1 cellular context compared by ENCODE assay signal in genomic region chr5:85681871-85682270, GRCh38.
TF ChIP-seq lines count a peak whose summit lies in the region.

No MANE protein-coding gene starts in this region.

TF ChIP-seq in K562, 482 proteins besides CTCF, POLR2A, EP300 and RAD21 (continued from another document):
- TF ChIP-seq AFF4 (CRISPR knock-in tag; IDR thresholded peaks at IDR 0.05) = no peak
- peak; percentile 43 for TF ChIP-seq EGR1 (conservative IDR thresholded peaks at IDR 0.05)
- no peak for TF ChIP-seq RFX1 (IDR thresholded peaks at IDR 0.05)
- TF ChIP-seq DEAF1 (CRISPR knock-in tag; IDR thresholded peaks at IDR 0.05) = no peak
- TF ChIP-seq GTF3C2 (IDR thresholded peaks at IDR 0.05; ENCODE audit: borderline replicate concordance, extremely low read depth, insufficient read length) = no peak
- peak; percentile 78 for TF ChIP-seq CBFA2T3 (IDR thresholded peaks at IDR 0.05)
- TF ChIP-seq MYBL2 (IDR thresholded peaks at IDR 0.05; ENCODE audit: low read depth) = no peak
- no peak for TF ChIP-seq MYBL2 (CRISPR knock-in tag; IDR thresholded peaks at IDR 0.05; ENCODE audit: borderline replicate concordance)
- no peak for TF ChIP-seq CEBPG (CRISPR knock-in tag; IDR thresholded peaks at IDR 0.05)
- TF ChIP-seq CEBPG (tag; conservative IDR thresholded peaks at IDR 0.05 in 1 of 2, IDR thresholded peaks at IDR 0.05 in 1 of 2) = no peak
- TF ChIP-seq THRAP3 (IDR thresholded peaks at IDR 0.05; ENCODE audit: borderline replicate concordance) = no peak
- no peak for TF ChIP-seq SP1 (CRISPR knock-in tag; IDR thresholded peaks at IDR 0.05)
- no peak for TF ChIP-seq HDAC8 (tag; IDR thresholded peaks at IDR 0.05)
- TF ChIP-seq DPF2 (IDR thresholded peaks at IDR 0.05) = 0 out of 2 replicates have a peak, but pooled peaks have one; percentile 25
- TF ChIP-seq MTA1 (IDR thresholded peaks at IDR 0.05; ENCODE audit: borderline replicate concordance) = no peak
- no peak for TF ChIP-seq ZBTB26 (CRISPR knock-in tag; IDR thresholded peaks at IDR 0.05)
- TF ChIP-seq TCF15 (CRISPR knock-in tag; IDR thresholded peaks at IDR 0.05) = no peak
- TF ChIP-seq SNIP1 (IDR thresholded peaks at IDR 0.05; ENCODE audit: low read depth) = no peak
- no peak for TF ChIP-seq SIRT6 (IDR thresholded peaks at IDR 0.05; ENCODE audit: low read depth, low read length)
- TF ChIP-seq ATF2 (CRISPR knock-in tag; IDR thresholded peaks at IDR 0.05) = no peak
- no peak for TF ChIP-seq ID3 (CRISPR knock-in tag; IDR thresholded peaks at IDR 0.05)
- TF ChIP-seq ID3 (tag; IDR thresholded peaks at IDR 0.05) = no peak
- no peak for TF ChIP-seq ETV6 (IDR thresholded peaks at IDR 0.05; ENCODE audit: borderline replicate concordance in 1 of 2, low read depth in 2 of 2, low read length in 1 of 2)
- TF ChIP-seq ETV6 (CRISPR knock-in tag; IDR thresholded peaks at IDR 0.05; ENCODE audit: borderline replicate concordance) = no peak
- no peak for TF ChIP-seq ZNF239 (CRISPR knock-in tag; IDR thresholded peaks at IDR 0.05)
- peak; percentile 12 to 46; a peak in 2 of 4 replicates for TF ChIP-seq TRIM24 (IDR thresholded peaks at IDR 0.05)
- no peak for TF ChIP-seq ELF1 (tag; IDR thresholded peaks at IDR 0.05)
